In genomic region chr12:19675361-19675760, GRCh38 we compare ENCODE assay signal across 17 cellular contexts.
DNase-seq lines count a peak whose midpoint lies in the region; ATAC-seq and TF ChIP-seq lines count a peak whose summit lies in the region.
"Had no signal": no experiment of that assay in that cellular context is flagged by ENCODE, and none has a peak within 500 bp of the region (broad histone marks: within the 10 kb centered on the region; RNA-seq: fewer than 3 reads in every experiment).

No MANE protein-coding gene starts in this region.

- intact Hi-C loops in Caco-2 (cut with micrococcal nuclease; ENCODE audit: unreplicated experiment): no loop called here

- DNase-seq in stimulated activated naive CD4-positive, alpha-beta T cell treated with Interleukin-2 at 50 U/mL for 16 hours (lab: John Stamatoyannopoulos, UW): no peak
- DNase-seq in Caco-2: no peak
- DNase-seq: activated CD8-positive, alpha-beta memory T cell treated with anti-CD3 and anti-CD28 coated beads for 24 hours; caudate nucleus; DMS79; foreskin keratinocyte; NCI-H1092 treated with DMSO at 0.1 percent for 48 hours; nephron progenitor cell; retina; trophoblast cell had no signal

- POLR2A ChIA-PET in Caco-2 (lab: Charles Lee): no interaction called here

- H3K4me3 Mint-ChIP-seq in activated naive CD8-positive, alpha-beta T cell: peak overlapping the region; percentile 31
- H3K4me3 Mint-ChIP-seq in Caco-2 (ENCODE audit: unreplicated experiment): no peak overlapping the region
- H3K4me3 Mint-ChIP-seq: nephron progenitor cell had no signal

- CTCF ChIA-PET in Caco-2 (lab: Charles Lee): no interaction called here

- no TSS peak for BruUV-seq in Caco-2 (replicated peaks; lab: Mats Ljungman, UMichigan)

- no peaks in the 10 kb centered on the region for H3K9me3 ChIP-seq in Caco-2
- H3K9me3 ChIP-seq: HAP-1 had no signal

- H3K4me1 Mint-ChIP-seq in activated naive CD8-positive, alpha-beta T cell (ENCODE audit: low read depth): peaks cover 41% of the 10 kb centered on the region
- no peaks in the 10 kb centered on the region for H3K4me1 Mint-ChIP-seq in Caco-2 (ENCODE audit: low read depth, unreplicated experiment)
- H3K4me1 Mint-ChIP-seq: nephron progenitor cell had no signal

- no peaks in the 10 kb centered on the region for H3K27me3 Mint-ChIP-seq in activated naive CD8-positive, alpha-beta T cell
- peaks cover 8% of the 10 kb centered on the region for H3K27me3 Mint-ChIP-seq in Caco-2 (ENCODE audit: insufficient read depth, unreplicated experiment)

- ATAC-seq in GM18519 (IDR thresholded peaks at IDR 0.05; ENCODE audit: low FRiP score, unreplicated experiment): peak; percentile 95
- peak; percentile 72 for ATAC-seq in GM19452 (IDR thresholded peaks at IDR 0.05; ENCODE audit: unreplicated experiment)
- ATAC-seq in HG03103 (IDR thresholded peaks at IDR 0.05; ENCODE audit: low read depth, unreplicated experiment): peak; percentile 60
- no peak for ATAC-seq in GM19324 (IDR thresholded peaks at IDR 0.05; ENCODE audit: low FRiP score, unreplicated experiment)
- ATAC-seq: foreskin keratinocyte had no signal

- no peak for TF ChIP-seq CTCF in Caco-2 (IDR thresholded peaks at IDR 0.05; ENCODE audit: insufficient read depth in 1 of 2, low read depth in 1 of 2, low read length in 1 of 2, severe bottlenecking in 1 of 2, unreplicated experiment in 1 of 2)

- H3K27ac Mint-ChIP-seq in activated naive CD8-positive, alpha-beta T cell: peak overlapping the region; percentile 91
- no peak overlapping the region for H3K27ac Mint-ChIP-seq in Caco-2 (ENCODE audit: unreplicated experiment)
- H3K27ac Mint-ChIP-seq: nephron progenitor cell had no signal

- H3K27me3 ChIP-seq in Caco-2 (replicated peaks; ENCODE audit: control insufficient read depth, insufficient read depth, low read length): no peaks in the 10 kb centered on the region
- H3K27me3 ChIP-seq: BLaER1, foreskin keratinocyte had no signal

- no peak overlapping the region for H3K4me3 ChIP-seq in Caco-2 (ENCODE audit: low read depth, low read length)
- H3K4me3 ChIP-seq: BLaER1, HAP-1 had no signal

- peaks cover 16% of the 10 kb centered on the region for H3K9me3 Mint-ChIP-seq in activated naive CD8-positive, alpha-beta T cell (ENCODE audit: low read depth)
- peaks cover 18% of the 10 kb centered on the region for H3K9me3 Mint-ChIP-seq in Caco-2 (ENCODE audit: unreplicated experiment)

- no peaks in the 10 kb centered on the region for H3K4me1 ChIP-seq in Caco-2
- H3K4me1 ChIP-seq: BLaER1, HAP-1 had no signal

- H3K36me3 ChIP-seq in Caco-2 (ENCODE audit: control insufficient read depth, insufficient read depth, low read length): no peaks in the 10 kb centered on the region
- H3K36me3 ChIP-seq: BLaER1, HAP-1 had no signal

- H3K36me3 Mint-ChIP-seq in activated naive CD8-positive, alpha-beta T cell: peaks cover 18% of the 10 kb centered on the region
- no peaks in the 10 kb centered on the region for H3K36me3 Mint-ChIP-seq in Caco-2 (ENCODE audit: insufficient read depth, unreplicated experiment)
